In the genomic region with DNA sequence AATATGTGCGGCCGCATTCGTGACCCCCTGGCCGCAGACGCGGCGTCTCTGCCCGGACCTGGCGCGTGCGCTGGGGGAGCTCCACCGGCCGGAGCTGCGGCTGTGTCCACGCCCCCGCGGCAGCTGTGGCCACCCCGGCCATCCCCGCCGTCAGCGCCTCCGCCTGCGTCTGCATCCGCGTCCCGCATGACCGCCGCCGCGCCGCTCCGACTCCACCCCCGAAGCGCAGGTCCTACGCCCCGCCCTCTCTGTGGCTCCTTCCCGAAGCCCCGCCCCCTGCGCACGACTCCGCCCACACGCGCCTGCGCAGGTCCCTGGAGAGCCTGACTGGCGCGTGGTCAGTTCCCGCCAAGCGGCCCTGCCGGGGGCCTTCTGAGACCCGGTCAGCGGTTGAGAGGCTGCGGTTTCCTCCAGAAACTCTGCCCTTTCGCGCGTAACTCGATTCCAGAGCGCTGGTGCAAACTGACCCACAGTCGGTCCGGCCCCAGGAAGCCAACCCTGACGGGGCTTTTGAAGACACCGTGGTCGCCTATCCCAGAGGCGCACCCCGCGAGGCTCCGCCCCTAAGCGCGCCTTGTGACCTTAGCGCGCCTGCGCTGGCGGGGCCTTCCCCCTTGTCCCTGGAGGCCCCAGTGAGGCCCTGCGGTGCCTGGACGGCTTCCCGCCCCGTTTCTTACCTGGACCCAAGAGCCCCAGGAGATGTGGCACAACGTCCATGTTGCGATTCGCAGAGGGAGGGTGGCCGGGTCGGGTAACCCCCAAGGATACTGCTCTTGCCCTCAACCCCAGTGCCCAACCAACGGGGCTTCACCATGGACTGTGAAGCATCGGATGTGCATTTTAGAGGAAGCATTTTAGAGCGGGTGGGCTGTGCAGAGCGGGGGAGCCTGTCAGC, we compare ENCODE assay signal across 8 cellular contexts. TPM values are rescaled to one million over a fixed set of nuclear protein-coding genes. Genes with fewer than 3 reads are reported as not detected.
DNase-seq lines count a peak whose midpoint lies in the region; ATAC-seq and TF ChIP-seq lines count a peak whose summit lies in the region.

A gene with protein sequence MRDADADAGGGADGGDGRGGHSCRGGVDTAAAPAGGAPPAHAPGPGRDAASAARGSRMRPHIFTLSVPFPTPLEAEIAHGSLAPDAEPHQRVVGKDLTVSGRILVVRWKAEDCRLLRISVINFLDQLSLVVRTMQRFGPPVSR (minus strand): TSS at position 554 of the 895 bp plus-strand sequence. CDS start 366 bp downstream, at position 188.

- H3K4me3 ChIP-seq in GM06990 (replicated peaks; ENCODE audit: low read depth, low read length) (peak within 1 kb of the TSS; percentile 64), HFF-Myc (replicated peaks; ENCODE audit: low read depth, low read length) (peak within 1 kb of the TSS; percentile 45), thoracic aorta (peak within 1 kb of the TSS; percentile 70)

- no peaks in the 10 kb centered on the region for H3K4me1 ChIP-seq in thoracic aorta (ENCODE audit: control insufficient read depth in 1 of 2, low read depth in 2 of 2)

- no peaks in the 10 kb centered on the region for H3K9me3 ChIP-seq in thoracic aorta

- H3K36me3 Mint-ChIP-seq in activated naive CD4-positive, alpha-beta T cell treated with anti-CD3 and anti-CD28 coated beads, Interleukin-2, amount 50 U/mL, for 24 hours, result no peaks in the 10 kb centered on the region
- H3K36me3 Mint-ChIP-seq in osteocyte (ENCODE audit: unreplicated experiment), result peaks cover under 1% of the 10 kb centered on the region

- TF ChIP-seq CTCF in GM06990 (IDR thresholded peaks at IDR 0.05; ENCODE audit: insufficient read depth, low read length, poor library complexity, severe bottlenecking) (no peak), HFF-Myc (IDR thresholded peaks at IDR 0.05; ENCODE audit: low read depth, low read length, missing control alignments) (no peak), osteocyte (IDR thresholded peaks at IDR 0.05) (no peak), thoracic aorta (IDR thresholded peaks at IDR 0.05) (no peak)

- H3K27me3 Mint-ChIP-seq in activated naive CD4-positive, alpha-beta T cell treated with anti-CD3 and anti-CD28 coated beads, Interleukin-2, amount 50 U/mL, for 24 hours, result no peaks in the 10 kb centered on the region
- no peaks in the 10 kb centered on the region for H3K27me3 Mint-ChIP-seq in osteocyte (ENCODE audit: unreplicated experiment)

- no peaks in the 10 kb centered on the region for H3K9me3 Mint-ChIP-seq in activated naive CD4-positive, alpha-beta T cell treated with anti-CD3 and anti-CD28 coated beads, Interleukin-2, amount 50 U/mL, for 24 hours
- no peaks in the 10 kb centered on the region for H3K9me3 Mint-ChIP-seq in osteocyte (ENCODE audit: unreplicated experiment)

- DNase-seq in GM06990 (ENCODE audit: extremely low read depth, insufficient read length) (peak; percentile 94), HFF-Myc (ENCODE audit: extremely low read depth, low read depth) (peak; percentile 12), NAMALWA (ENCODE audit: low spot score) (peak; percentile 88), glomerular visceral epithelial cell (ENCODE audit: extremely low spot score) (peak; percentile 89), osteocyte (ENCODE audit: extremely low spot score, unreplicated experiment) (peak; percentile 97), thoracic aorta (ENCODE audit: low spot score) (peak; percentile 47)

- H3K36me3 ChIP-seq in GM06990 (ENCODE audit: control insufficient read depth, insufficient read depth, low read length), result no peaks in the 10 kb centered on the region
- no peaks in the 10 kb centered on the region for H3K36me3 ChIP-seq in thoracic aorta

- H3K27me3 ChIP-seq in GM06990 (replicated peaks; ENCODE audit: control insufficient read depth, insufficient read depth, low read length) (no peaks in the 10 kb centered on the region), thoracic aorta (replicated peaks; ENCODE audit: insufficient read depth) (no peaks in the 10 kb centered on the region)

- ATAC-seq in SK-N-SH treated with all-trans-retinoic acid at 6 μM for 48 hours (peak; percentile 93), thoracic aorta (ENCODE audit: insufficient number of reproducible peaks, low FRiP score, low read depth) (peak; percentile 70)

- H3K4me3 Mint-ChIP-seq in activated naive CD4-positive, alpha-beta T cell treated with anti-CD3 and anti-CD28 coated beads, Interleukin-2, amount 50 U/mL, for 24 hours, result peak within 1 kb of the TSS; percentile 84
- peak within 1 kb of the TSS; percentile 76 for H3K4me3 Mint-ChIP-seq in osteocyte (ENCODE audit: unreplicated experiment)

- peaks cover 29% of the 10 kb centered on the region for H3K4me1 Mint-ChIP-seq in activated naive CD4-positive, alpha-beta T cell treated with anti-CD3 and anti-CD28 coated beads, Interleukin-2, amount 50 U/mL, for 24 hours
- H3K4me1 Mint-ChIP-seq in osteocyte (ENCODE audit: unreplicated experiment), result peaks cover 2% of the 10 kb centered on the region

- H3K27ac ChIP-seq in thoracic aorta, result peak within 1 kb of the TSS; percentile 58 to 68

- peak within 1 kb of the TSS; percentile 85 for H3K27ac Mint-ChIP-seq in activated naive CD4-positive, alpha-beta T cell treated with anti-CD3 and anti-CD28 coated beads, Interleukin-2, amount 50 U/mL, for 24 hours
- H3K27ac Mint-ChIP-seq in osteocyte (ENCODE audit: unreplicated experiment), result peak within 1 kb of the TSS; percentile 62

TF ChIP-seq in SK-N-SH treated with all-trans-retinoic acid at 6 μM for 48 hours, 23 proteins besides CTCF, POLR2A, EP300 and RAD21:
- TF ChIP-seq ZNF70 (CRISPR knock-in tag; IDR thresholded peaks at IDR 0.05), result no peak
- TF ChIP-seq ZFP3 (CRISPR knock-in tag; IDR thresholded peaks at IDR 0.05), result no peak
- TF ChIP-seq GLIS3 (CRISPR knock-in tag; IDR thresholded peaks at IDR 0.05), result no peak

RNA-seq across cellular contexts. Expression of the gene that starts here (rescaled TPM):
- total RNA-seq in osteocyte (15.6 and 19.6 TPM in 2 replicates), thoracic aorta (1 to 10 TPM; 2.1 to 8.9 TPM)

Comparison
In these comparisons a context has a peak if more than half of its experiments do, and no peak if none do; other contexts are left out.
1. Peak in every context shown above with its lines: DNase-seq, ATAC-seq, H3K4me3 ChIP-seq and H3K27ac ChIP-seq.
2. DNase-seq: peak in every context shown above with its lines; median percentile 97 in osteocyte; 94 in GM06990; 89 in glomerular visceral epithelial cell; 88 in NAMALWA; 47 in thoracic aorta; 12 in HFF-Myc.